In the genomic region with DNA sequence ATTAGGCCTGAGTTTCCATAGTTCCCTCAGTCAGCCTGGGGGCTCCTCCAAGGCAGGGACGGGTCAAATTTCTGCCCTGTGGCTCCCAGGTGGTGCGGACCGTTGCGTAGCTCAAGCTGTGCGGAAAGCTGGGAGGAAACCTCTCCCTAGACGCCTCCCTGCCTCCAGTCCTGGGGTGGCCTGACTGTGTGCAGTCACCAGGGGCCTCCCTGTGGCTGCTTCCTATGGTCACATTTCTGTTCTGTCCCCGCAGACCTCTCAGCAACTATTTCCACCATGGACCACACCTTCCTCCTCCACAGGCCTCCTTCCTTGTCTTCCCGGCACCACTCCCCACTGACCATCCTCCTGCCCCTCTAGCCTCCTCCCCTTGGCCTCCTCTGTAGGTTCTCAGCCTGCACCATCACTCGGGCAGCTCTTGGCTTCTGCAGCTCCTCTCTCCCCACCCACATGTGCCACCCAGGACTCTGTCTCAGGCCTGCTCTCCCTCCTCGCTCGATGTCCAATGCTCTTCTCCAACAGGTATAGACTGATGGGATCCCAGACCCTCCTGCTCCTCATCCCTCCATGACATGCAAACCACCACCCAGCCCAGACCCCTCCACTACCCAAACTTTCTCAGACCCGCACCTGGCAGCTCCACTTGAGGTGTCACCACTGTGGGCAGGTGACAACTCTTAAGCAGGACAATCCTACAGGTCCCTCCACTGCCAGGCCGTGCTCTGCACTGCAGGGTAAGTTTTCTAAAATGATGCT, we compare ENCODE assay signal across 29 cellular contexts. TPM values are rescaled to one million over a fixed set of nuclear protein-coding genes. Genes with fewer than 3 reads are reported as not detected.
"Had no signal": no experiment of that assay in that cellular context is flagged by ENCODE, and none has a peak within 500 bp of the region (broad histone marks: within the 10 kb centered on the region; RNA-seq: fewer than 3 reads in every experiment).

No MANE protein-coding gene starts in this region.

- H3K4me1 Mint-ChIP-seq: natural killer cell had no signal

- H3K9me3 ChIP-seq: esophagus muscularis mucosa, left lung, lower lobe of right lung, neutrophil, ovary, prostate gland, upper lobe of left lung had no signal

- H3K27ac ChIP-seq: esophagus muscularis mucosa, foreskin keratinocyte, left lung, lower lobe of right lung, neutrophil, ovary, prostate gland, skin epidermis, upper lobe of left lung, WERI-Rb-1 had no signal

- ATAC-seq: activated CD4-positive, CD25-positive, alpha-beta regulatory T cell treated with anti-CD3 and anti-CD28 coated beads, Interleukin-2, amount 50 U/mL, for 24 hours; foreskin keratinocyte; left lung; lower lobe of right lung; natural killer cell; sciatic nerve; stimulated activated memory B cell treated with anti-CD40 and anti-IgM and Interleukin-4, amounts not matched to agents 10 μg/mL and 1 μg/mL and 100 μg/mL, for 72 hours; stimulated activated naive CD8-positive, alpha-beta T cell treated with anti-CD3 and anti-CD28 coated beads, Interleukin-15, amount 100 ng/mL, for 72 hours; T-helper 17 cell had no signal

- DNase-seq: activated CD4-positive, alpha-beta T cell treated with anti-CD3 and anti-CD28 coated beads for 48 hours; activated CD4-positive, alpha-beta T cell treated with anti-CD3 and anti-CD28 coated beads, Interleukin-2, amount 50 U/mL, for 48 hours; activated CD8-positive, alpha-beta memory T cell treated with anti-CD3 and anti-CD28 coated beads for 24 hours; activated effector memory CD4-positive, alpha-beta T cell treated with Interleukin-2 at 50 U/mL for 16 hours; activated naive CD4-positive, alpha-beta T cell treated with Interleukin-2 at 50 U/mL for 16 hours; lower lobe of right lung; mesendoderm; natural killer cell; ovary; retina; stimulated activated CD4-positive, alpha-beta T cell treated with anti-CD3 and anti-CD28 coated beads, Interleukin-4, amount 100 ng/mL, for 4 hours; stimulated activated CD8-positive, alpha-beta memory T cell treated with anti-CD3 and anti-CD28 coated beads, Interleukin-4, amount 100 ng/mL, for 48 hours; stimulated activated naive CD8-positive, alpha-beta T cell treated with anti-CD3 and anti-CD28 coated beads, Interleukin-15, amount 100 ng/mL, for 72 hours; substantia nigra; T-helper 17 cell; T1000; upper lobe of left lung; WERI-Rb-1 had no signal

- H3K4me3 Mint-ChIP-seq: activated naive CD8-positive, alpha-beta T cell; natural killer cell; stimulated activated memory B cell treated with anti-CD40 and anti-IgM and Interleukin-4, amounts not matched to agents 10 μg/mL and 1 μg/mL and 100 μg/mL, for 72 hours; stimulated activated naive CD8-positive, alpha-beta T cell treated with anti-CD3 and anti-CD28 coated beads, Interleukin-15, amount 100 ng/mL, for 72 hours; T-helper 17 cell had no signal

- H3K4me3 ChIP-seq: esophagus muscularis mucosa, left lung, lower lobe of right lung, ovary, prostate gland, skin epidermis, upper lobe of left lung had no signal

- H3K27ac Mint-ChIP-seq: activated naive CD8-positive, alpha-beta T cell; natural killer cell; stimulated activated memory B cell treated with anti-CD40 and anti-IgM and Interleukin-4, amounts not matched to agents 10 μg/mL and 1 μg/mL and 100 μg/mL, for 72 hours; T-helper 17 cell had no signal

- H3K36me3 ChIP-seq: esophagus muscularis mucosa, left lung, lower lobe of right lung, neutrophil, ovary, prostate gland, upper lobe of left lung, WERI-Rb-1 had no signal

- H3K27me3 Mint-ChIP-seq: activated naive CD8-positive, alpha-beta T cell had no signal

- H3K4me1 ChIP-seq: foreskin keratinocyte, left lung, lower lobe of right lung, prostate gland, upper lobe of left lung had no signal

- H3K9me3 Mint-ChIP-seq: natural killer cell; stimulated activated memory B cell treated with anti-CD40 and anti-IgM and Interleukin-4, amounts not matched to agents 10 μg/mL and 1 μg/mL and 100 μg/mL, for 72 hours; stimulated activated naive CD8-positive, alpha-beta T cell treated with anti-CD3 and anti-CD28 coated beads, Interleukin-15, amount 100 ng/mL, for 72 hours had no signal

- H3K36me3 Mint-ChIP-seq: activated naive CD8-positive, alpha-beta T cell; natural killer cell; stimulated activated memory B cell treated with anti-CD40 and anti-IgM and Interleukin-4, amounts not matched to agents 10 μg/mL and 1 μg/mL and 100 μg/mL, for 72 hours had no signal

- H3K27me3 ChIP-seq: neutrophil, ovary, upper lobe of left lung had no signal

RNA-seq across cellular contexts. Expression of gene GHRL, which starts 55.1 kb away (rescaled TPM):
- total RNA-seq: foreskin keratinocyte, glomerular endothelial cell had no signal
